Comparison of ENCODE assay signal across 8 cellular contexts in the genomic region with DNA sequence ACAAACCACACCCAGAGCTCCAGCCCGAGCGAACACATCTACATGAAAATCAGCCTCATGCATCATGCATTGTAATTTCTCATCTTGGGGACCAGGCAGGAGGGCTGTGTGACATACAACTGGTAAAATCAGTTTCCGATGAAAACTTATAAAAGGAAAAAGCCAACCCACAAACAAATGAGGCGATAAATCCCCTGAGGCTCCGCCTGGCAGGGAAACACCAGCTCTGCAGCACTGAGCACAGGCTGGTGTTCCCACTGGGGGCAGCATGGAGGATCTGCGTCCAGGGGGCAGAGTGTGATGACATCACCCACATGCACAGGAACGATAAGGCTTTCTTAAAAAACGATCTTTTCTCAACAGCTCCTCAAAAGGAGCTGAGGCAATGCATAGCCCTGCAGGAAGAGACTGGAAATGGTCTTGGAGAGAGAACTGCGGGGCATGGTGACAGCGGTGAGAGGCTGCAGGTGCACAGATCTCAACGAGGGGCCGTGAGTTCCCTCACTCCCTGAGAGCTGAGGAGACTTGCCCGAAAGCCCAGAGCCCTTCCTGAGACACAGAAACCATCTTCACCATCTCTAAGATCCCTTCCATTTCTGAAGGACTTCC. TPM values are rescaled to one million over a fixed set of nuclear protein-coding genes. Genes with fewer than 3 reads are reported as not detected.
A peak's percentile ranks its signal among the peaks of the same experiment; 100 is the strongest.
DNase-seq lines count a peak whose midpoint lies in the region; ATAC-seq, FAIRE-seq and TF ChIP-seq lines count a peak whose summit lies in the region.

No MANE protein-coding gene starts in this region.

- peaks cover 38 to 52% of the 10 kb centered on the region in 2 experiments for H3K4me1 Mint-ChIP-seq in H9

- no peak overlapping the region for H2AK5ac ChIP-seq in H9 (ENCODE audit: insufficient read length, low read length)

- no peaks in the 10 kb centered on the region; the same call in 1 of the 2 replicates for H3K79me2 ChIP-seq in H9 (ENCODE audit: insufficient read depth, low read length)

- no peaks in the 10 kb centered on the region for H3K23me2 ChIP-seq in H9 (ENCODE audit: insufficient read length, low read depth, low read length, poor library complexity, severe bottlenecking)

- ATAC-seq in pancreas = peak; percentile 2 to 36 (median 28)
- no peak for ATAC-seq in HG03432 (IDR thresholded peaks at IDR 0.05; ENCODE audit: unreplicated experiment)
- ATAC-seq in HG03457 (IDR thresholded peaks at IDR 0.05; ENCODE audit: unreplicated experiment) = no peak

- H2BK5ac ChIP-seq in H9 (ENCODE audit: insufficient read length, low read length) = no peak overlapping the region

- H4K8ac ChIP-seq in H9 (replicated peaks; ENCODE audit: insufficient read length, low read depth, low read length) = no peak overlapping the region

- no peaks in the 10 kb centered on the region for H3K27me3 ChIP-seq in H9 (ENCODE audit: insufficient read depth, low read length)
- no peaks in the 10 kb centered on the region for H3K27me3 ChIP-seq in esophagus muscularis mucosa
- no peaks in the 10 kb centered on the region for H3K27me3 ChIP-seq in pancreas

- H3K56ac ChIP-seq in H9 (ENCODE audit: insufficient read length, low read depth, low read length) = no peak overlapping the region

- no peak overlapping the region for H4K5ac ChIP-seq in H9 (ENCODE audit: insufficient read length, low read depth, low read length)

- H3K14ac ChIP-seq in H9 (ENCODE audit: insufficient read depth, low read length) = no peak overlapping the region; the same call in 1 of the 2 replicates

- no peak overlapping the region for H4K91ac ChIP-seq in H9 (ENCODE audit: insufficient read length, low read depth, low read length)

- H3K9ac ChIP-seq in H9 (ENCODE audit: extremely low read depth, insufficient read length, low read length) = no peak overlapping the region

- DNase-seq in EL (peak; percentile 87), H9 (no peak), esophagus muscularis mucosa (ENCODE audit: extremely low spot score) (no peak), pancreas (peak in 3 of 6 donors; percentile 39 to 46 (median 46)), HPDE6-E6E7 (ENCODE audit: extremely low spot score) (no peak)

- no peak overlapping the region for H3K4me3 ChIP-seq in esophagus muscularis mucosa
- H3K4me3 ChIP-seq in pancreas = no peak overlapping the region

- H3K23ac ChIP-seq in H9 (ENCODE audit: insufficient read length, low read depth, low read length) = no peak overlapping the region

- peak overlapping the region in 2 of 3 experiments; percentile 96; a peak in 5 of 7 replicates for H3K27ac Mint-ChIP-seq in H9

- H2BK15ac ChIP-seq in H9 (ENCODE audit: low read depth, low read length) = no peak overlapping the region

- H2BK20ac ChIP-seq in H9 (ENCODE audit: low read depth, low read length, poor library complexity, severe bottlenecking) = no peak overlapping the region

- H3K79me1 ChIP-seq in H9 (ENCODE audit: insufficient read depth, low read depth, low read length, poor library complexity, severe bottlenecking) = peaks cover 7% of the 10 kb centered on the region

- TF ChIP-seq CTCF in H9 (conservative IDR thresholded peaks at IDR 0.05) (peak; percentile 58), esophagus muscularis mucosa (IDR thresholded peaks at IDR 0.05) (peak; percentile 27 to 44 (median 36)), pancreas (IDR thresholded peaks at IDR 0.05) (no peak)

- no peak overlapping the region for H2BK12ac ChIP-seq in H9 (ENCODE audit: insufficient read length, low read depth, low read length)

- TF ChIP-seq EP300 in esophagus muscularis mucosa (IDR thresholded peaks at IDR 0.05) = no peak

- WGBS in H9 (ENCODE audit: extremely low coverage, insufficient read length, low lambda C conversion rate) = no CpG with 5 or more reads among the region's 13 CpGs
- 38% methylated on average over 10 of the region's 13 CpGs for WGBS in esophagus muscularis mucosa
- WGBS in pancreas, 2 donors = 17 to 19% methylated on average over 12 to 13 of the region's 13 CpGs

- H2BK120ac ChIP-seq in H9 (ENCODE audit: low read depth, low read length, poor library complexity, severe bottlenecking) = no peak overlapping the region

- 0 out of 2 replicates have a peak, but pooled peaks have one; percentile 22 for TF ChIP-seq POLR2A in Raji (IDR thresholded peaks at IDR 0.05; ENCODE audit: insufficient read depth, low read depth, low read length)
- no peak for TF ChIP-seq POLR2A in esophagus muscularis mucosa (IDR thresholded peaks at IDR 0.05; ENCODE audit: low read depth)

- FAIRE-seq in pancreas (lab: Jason Lieb, UNC) = no peak

- peaks cover 0 to 7% (median 0%) of the 10 kb centered on the region in 4 donors for H3K36me3 ChIP-seq in esophagus muscularis mucosa
- no peaks in the 10 kb centered on the region for H3K36me3 ChIP-seq in pancreas

- no peaks in the 10 kb centered on the region for H3K9me3 Mint-ChIP-seq in H9

- no peak overlapping the region for H3T11ph ChIP-seq in H9 (ENCODE audit: low read length)

- H3K27ac ChIP-seq in H9 (ENCODE audit: insufficient read length, low read depth, low read length) = no peak overlapping the region
- peak overlapping the region; percentile 78 to 91 (median 86) for H3K27ac ChIP-seq in esophagus muscularis mucosa (replicated peaks in 1 of 4)
- H3K27ac ChIP-seq in pancreas = peak overlapping the region; percentile 51 to 76 (median 68)

- H3K4me1 ChIP-seq in H9 (ENCODE audit: insufficient read depth, low read length) = peaks cover 8% of the 10 kb centered on the region; the same call in 1 of the 2 replicates
- peaks cover 91 to 100% (median 95%) of the 10 kb centered on the region in 4 donors for H3K4me1 ChIP-seq in esophagus muscularis mucosa
- H3K4me1 ChIP-seq in pancreas = peaks cover 65 to 79% (median 74%) of the 10 kb centered on the region in 3 donors

- H3K18ac ChIP-seq in H9 (ENCODE audit: insufficient read length, low read depth, low read length) = no peak overlapping the region

- intact Hi-C loops in esophagus muscularis mucosa (cut with DNase I) (no loop called here), pancreas (cut with DNase I) (no loop called here)

- peaks cover 2% of the 10 kb centered on the region; the same call in 1 of the 2 replicates for H3K27me3 Mint-ChIP-seq in H9 (ENCODE audit: low read depth)

- peaks cover 0 to 3% (median 0%) of the 10 kb centered on the region in 3 experiments; a peak in 2 of 7 replicates for H3K36me3 Mint-ChIP-seq in H9 (ENCODE audit: insufficient read depth in 1 of 3, low read depth in 3 of 3)

- H3K4me2 ChIP-seq in H9 (ENCODE audit: insufficient read depth, insufficient read length, low read length) = no peak overlapping the region

- no peak overlapping the region for H2AFZ ChIP-seq in H9 (ENCODE audit: low read length)

- H3K9me3 ChIP-seq in H9 (ENCODE audit: control insufficient read depth, low read depth, low read length) (no peaks in the 10 kb centered on the region), esophagus muscularis mucosa (no peaks in the 10 kb centered on the region), pancreas (no peaks in the 10 kb centered on the region)

- H3K4me3 Mint-ChIP-seq in H9 = 0 out of 5 replicates have a peak overlapping the region, but pooled peaks of 1 of the 2 experiments have one; percentile 0

- H4K20me1 ChIP-seq in H9 (ENCODE audit: control insufficient read depth, insufficient read depth, insufficient read length) = peaks cover 5% of the 10 kb centered on the region

- no peak overlapping the region for H3K4ac ChIP-seq in H9 (ENCODE audit: low read depth, low read length)

RNA-seq across cellular contexts. Expression of a gene that starts 24.6 kb away (rescaled TPM):
- total RNA-seq in H9 (2021) (85.5 TPM in 2 replicates), esophagus muscularis mucosa (10 to 100 TPM; 49.4 to 77.2 (median 59.5) TPM), pancreas (10 to 100 TPM; 25.9 to 31.1 (median 27.5) TPM)
- 10 to 100 TPM; 27.1 to 34.2 TPM for polyA plus RNA-seq in pancreas

RNA-seq across cellular contexts. Expression of a gene that starts 26.7 kb away (rescaled TPM):
- total RNA-seq in H9 (2021) (143 and 148 TPM in 2 replicates), esophagus muscularis mucosa (10 to 100 TPM in 1 of 4 donors, 1 to 10 TPM in 3; 4.6 to 14.6 (median 7.6) TPM), pancreas (1 to 10 TPM; 2.8 to 5.0 (median 3.9) TPM)
- polyA plus RNA-seq in pancreas = 1 to 10 TPM; 3.8 to 4.3 TPM

RNA-seq across cellular contexts. Expression of a gene that starts 32.4 kb away (rescaled TPM):
- total RNA-seq in H9 (2021) (37.0 and 38.2 TPM in 2 replicates), esophagus muscularis mucosa (1 to 10 TPM; 5.3 to 9.2 (median 7.6) TPM), pancreas (10 to 100 TPM; 11.8 to 20.0 (median 14.9) TPM)
- 10 to 100 TPM; 16.7 to 18.9 TPM for polyA plus RNA-seq in pancreas

RNA-seq across cellular contexts. Expression of a gene that starts 37.1 kb away (rescaled TPM):
- total RNA-seq in H9 (2021) (19.0 and 20.2 TPM in 2 replicates), esophagus muscularis mucosa (1 to 10 TPM in 2 of 4 donors, under 1 TPM in 1, not detected in 1; 0.52 to 3.3 (median 1.7) TPM), pancreas (10 to 100 TPM; 17.4 to 45.4 (median 23.3) TPM)
- polyA plus RNA-seq in pancreas = 10 to 100 TPM; 46.6 to 65.5 TPM

Comparison
In these comparisons a context has a peak if more than half of its experiments do, and no peak if none do; other contexts are left out.
1. CTCF ChIP-seq: peak in H9 (single experiment) and esophagus muscularis mucosa (3 of 3); none in pancreas (0 of 4).
2. ATAC-seq: peak in pancreas (4 of 4); none in HG03432 (single experiment) and HG03457 (single experiment).